Comparison of ENCODE assay signal across 5 cellular contexts in the genomic region with DNA sequence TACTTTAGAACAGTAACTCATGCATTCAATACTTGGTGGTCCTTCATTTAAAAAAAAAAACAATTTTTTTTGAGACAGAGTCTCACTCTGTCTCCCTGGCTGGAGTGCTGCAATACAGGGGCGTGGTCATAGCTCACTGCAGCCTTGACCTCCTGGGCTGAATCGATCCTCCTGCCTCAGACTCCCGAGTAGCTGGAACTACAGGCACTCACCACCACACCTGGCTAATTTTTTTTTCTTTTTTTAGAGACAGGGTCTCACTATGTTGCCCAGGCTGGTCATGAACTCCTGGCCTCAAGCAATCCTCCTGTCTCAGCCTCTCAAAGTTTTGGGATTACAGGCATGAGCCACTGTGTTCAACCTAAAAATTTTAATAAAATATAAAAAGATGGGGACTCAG. TPM values are rescaled to one million over a fixed set of nuclear protein-coding genes. Genes with fewer than 3 reads are reported as not detected.
"Had no signal": no experiment of that assay in that cellular context is flagged by ENCODE, and none has a peak within 500 bp of the region (broad histone marks: within the 10 kb centered on the region; RNA-seq: fewer than 3 reads in every experiment).

No MANE protein-coding gene starts in this region.

RNA-seq across cellular contexts. Expression of a gene that starts 14.1 kb away (rescaled TPM):
- total RNA-seq: activated B cell treated with CpG ODN at 0.5 μM for 24 hours; activated CD8-positive, alpha-beta memory T cell treated with anti-CD3 and anti-CD28 coated beads for 36 hours; activated CD8-positive, alpha-beta memory T cell treated with anti-CD3 and anti-CD28 coated beads, Interleukin-2, amount 10 ng/mL, durations not matched to agents 7 days and 5 days; T-helper 1 cell treated with Interleukin-12 subunit alpha and Interleukin-12 subunit beta and Interleukin-4 antibody, amounts not matched to agents 30 ng/mL and 1 ng/mL, for 36 hours; T-helper 2 cell treated with Interferon-gamma antibody and Interleukin-4, amounts not matched to agents 100 ng/mL and 5 ng/mL, for 36 hours had no signal
